In genomic region chr11:75399344-75400109, GRCh38 we compare ENCODE assay signal across 8 cellular contexts. TPM values are rescaled to one million over a fixed set of nuclear protein-coding genes. Genes with fewer than 3 reads are reported as not detected.
DNase-seq lines count a peak whose midpoint lies in the region; ATAC-seq and TF ChIP-seq lines count a peak whose summit lies in the region.

Gene RPS3, plus strand, starts transcription at chr11:75399518. Its CDS starts 30 bp downstream, at chr11:75399548.

- DNase-seq in DMS 273 treated with DMSO at 0.1 percent for 48 hours (lab: John Stamatoyannopoulos, UW): peak; percentile 70
- peak; percentile 75 for DNase-seq in HuH-7 (ENCODE audit: low spot score)
- peak; percentile 100 for DNase-seq in OCI-M1 (lab: John Stamatoyannopoulos, UW)
- DNase-seq in activated T-cell treated with anti-CD3 and anti-CD28 coated beads for 24 hours (ENCODE audit: low read depth): peak; percentile 86
- no peak for DNase-seq in epithelial cell of proximal tubule (ENCODE audit: low read depth)
- peak; percentile 90 for DNase-seq in stimulated activated CD8-positive, alpha-beta memory T cell treated with anti-CD3 and anti-CD28 coated beads, Interleukin-4, amount 100 ng/mL, for 48 hours

- no peaks in the 10 kb centered on the region for H3K27me3 ChIP-seq in mucosa of rectum (ENCODE audit: control insufficient read depth in 2 of 2, insufficient read depth in 2 of 2, low read length in 2 of 2)

- H3K9ac ChIP-seq in mucosa of rectum (ENCODE audit: low read depth in 1 of 2, low read length in 2 of 2): peak within 1 kb of the TSS; percentile 90 to 95

- ATAC-seq in GM21447 (IDR thresholded peaks at IDR 0.05; ENCODE audit: unreplicated experiment): peak; percentile 91

- H3K4me3 ChIP-seq in epithelial cell of proximal tubule (ENCODE audit: low read depth, low read length) (peak within 1 kb of the TSS; percentile 96), mucosa of rectum (ENCODE audit: low read length in 2 of 2) (peak within 1 kb of the TSS; percentile 84 to 98)

- TF ChIP-seq CTCF in epithelial cell of proximal tubule (conservative IDR thresholded peaks at IDR 0.05; ENCODE audit: low read depth, low read length): peak; percentile 22

- H3K4me1 ChIP-seq in mucosa of rectum (ENCODE audit: control insufficient read depth in 2 of 2, insufficient read depth in 2 of 2, low read length in 2 of 2): peaks cover 14 to 17% of the 10 kb centered on the region in 2 donors

- no peaks in the 10 kb centered on the region for H3K9me3 ChIP-seq in mucosa of rectum (ENCODE audit: control insufficient read depth in 2 of 2, low read length in 2 of 2)

- H3K27ac ChIP-seq in mucosa of rectum (ENCODE audit: low read depth in 2 of 2, low read length in 2 of 2): peak within 1 kb of the TSS; percentile 93 to 94

- peaks cover 32 to 34% of the 10 kb centered on the region in 2 donors for H3K36me3 ChIP-seq in mucosa of rectum (ENCODE audit: control insufficient read depth in 2 of 2, insufficient read depth in 2 of 2, low read length in 2 of 2)

RNA-seq across cellular contexts. Expression of gene RPS3, which starts in this region (rescaled TPM):
- 3,041 and 3,442 TPM in 2 replicates for total RNA-seq in epithelial cell of proximal tubule
